ENCODE assay signal across 18 cellular contexts in the genomic region with DNA sequence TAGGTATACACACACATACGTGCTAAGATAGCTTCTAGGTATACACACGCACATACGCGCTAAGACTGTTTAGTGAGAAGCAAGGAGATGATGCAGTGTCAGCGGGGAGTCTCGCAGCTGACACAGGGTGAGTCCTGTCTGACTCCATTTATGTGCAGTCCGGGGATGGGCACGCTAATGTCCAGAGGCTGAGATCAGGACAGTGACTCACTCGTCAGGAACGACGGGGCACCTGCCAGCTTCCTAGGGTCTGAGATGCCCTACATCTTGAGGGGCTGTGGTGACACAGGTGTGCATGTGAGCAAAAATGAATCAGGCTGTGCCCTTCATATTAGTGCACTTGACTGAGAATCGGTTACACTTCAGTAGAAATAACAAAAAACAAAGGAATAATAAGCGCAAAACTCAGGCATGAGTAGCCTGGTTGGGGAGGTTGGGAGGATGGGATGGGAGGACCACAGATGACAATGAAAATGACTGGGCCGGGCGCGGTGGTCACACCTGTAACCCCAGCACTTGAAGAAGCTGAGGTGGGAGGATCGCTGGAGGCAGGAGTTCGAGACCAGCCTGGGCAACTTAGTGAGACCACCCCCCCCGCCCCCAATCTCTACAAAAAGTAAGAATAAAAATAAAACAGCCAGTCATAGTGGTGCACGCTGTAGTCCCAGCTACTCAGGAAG. TPM values are rescaled to one million over a fixed set of nuclear protein-coding genes. Genes with fewer than 3 reads are reported as not detected.
DNase-seq lines count a peak whose midpoint lies in the region; ATAC-seq and TF ChIP-seq lines count a peak whose summit lies in the region.
"Had no signal": no experiment of that assay in that cellular context is flagged by ENCODE, and none has a peak within 500 bp of the region (broad histone marks: within the 10 kb centered on the region; RNA-seq: fewer than 3 reads in every experiment).

No MANE protein-coding gene starts in this region.

- no peak overlapping the region for H3K4me3 ChIP-seq in BE2C (ENCODE audit: low read depth, low read length)
- H3K4me3 ChIP-seq: ascending aorta, mucosa of descending colon, uterus had no signal

- H3K36me3 ChIP-seq in BE2C, result no peaks in the 10 kb centered on the region
- H3K36me3 ChIP-seq: ascending aorta, uterus had no signal

- no peak overlapping the region for H3K4me3 Mint-ChIP-seq in stimulated activated naive B cell treated with anti-CD40 and anti-IgM and Interleukin-4, amounts not matched to agents 10 μg/mL and 1 μg/mL and 100 μg/mL, for 72 hours
- no peak overlapping the region for H3K4me3 Mint-ChIP-seq in activated CD8-positive, alpha-beta T cell treated with anti-CD3 and anti-CD28 coated beads, Interleukin-2, amount 10 ng/mL, durations not matched to agents 7 days and 5 days
- no peak overlapping the region for H3K4me3 Mint-ChIP-seq in mesothelial cell of epicardium
- H3K4me3 Mint-ChIP-seq: activated T-helper 17 cell treated with anti-CD3 and anti-CD28 coated beads, Interleukin-2, amount 50 U/mL, for 72 hours; B cell had no signal

- no peak overlapping the region for H3K27ac Mint-ChIP-seq in stimulated activated naive B cell treated with anti-CD40 and anti-IgM and Interleukin-4, amounts not matched to agents 10 μg/mL and 1 μg/mL and 100 μg/mL, for 72 hours
- no peak overlapping the region for H3K27ac Mint-ChIP-seq in activated CD8-positive, alpha-beta T cell treated with anti-CD3 and anti-CD28 coated beads, Interleukin-2, amount 10 ng/mL, durations not matched to agents 7 days and 5 days
- no peak overlapping the region for H3K27ac Mint-ChIP-seq in mesothelial cell of epicardium
- H3K27ac Mint-ChIP-seq: activated T-helper 17 cell treated with anti-CD3 and anti-CD28 coated beads, Interleukin-2, amount 50 U/mL, for 72 hours; B cell had no signal

- H3K27me3 Mint-ChIP-seq in stimulated activated naive B cell treated with anti-CD40 and anti-IgM and Interleukin-4, amounts not matched to agents 10 μg/mL and 1 μg/mL and 100 μg/mL, for 72 hours, result peaks cover 5 to 9% of the 10 kb centered on the region in 2 donors
- no peaks in the 10 kb centered on the region for H3K27me3 Mint-ChIP-seq in activated CD8-positive, alpha-beta T cell treated with anti-CD3 and anti-CD28 coated beads, Interleukin-2, amount 10 ng/mL, durations not matched to agents 7 days and 5 days (ENCODE audit: low read depth)
- peaks cover 2% of the 10 kb centered on the region for H3K27me3 Mint-ChIP-seq in mesothelial cell of epicardium (ENCODE audit: low read depth)
- H3K27me3 Mint-ChIP-seq: activated T-helper 17 cell treated with anti-CD3 and anti-CD28 coated beads, Interleukin-2, amount 50 U/mL, for 72 hours had no signal

- TF ChIP-seq CTCF in BE2C (IDR thresholded peaks at IDR 0.05; ENCODE audit: low read depth, low read length) (no peak), mesothelial cell of epicardium (IDR thresholded peaks at IDR 0.05; ENCODE audit: unreplicated experiment) (no peak)

- no peaks in the 10 kb centered on the region for H3K9me3 ChIP-seq in BE2C
- H3K9me3 ChIP-seq: ascending aorta, mucosa of descending colon, uterus had no signal

- H3K36me3 Mint-ChIP-seq in stimulated activated naive B cell treated with anti-CD40 and anti-IgM and Interleukin-4, amounts not matched to agents 10 μg/mL and 1 μg/mL and 100 μg/mL, for 72 hours, result no peaks in the 10 kb centered on the region
- no peaks in the 10 kb centered on the region for H3K36me3 Mint-ChIP-seq in activated CD8-positive, alpha-beta T cell treated with anti-CD3 and anti-CD28 coated beads, Interleukin-2, amount 10 ng/mL, durations not matched to agents 7 days and 5 days (ENCODE audit: low read depth)
- H3K36me3 Mint-ChIP-seq in mesothelial cell of epicardium, result no peaks in the 10 kb centered on the region

- peaks cover 12% of the 10 kb centered on the region for H3K4me1 ChIP-seq in BE2C
- H3K4me1 ChIP-seq: ascending aorta, parathyroid adenoma, uterus had no signal

- H3K9me3 Mint-ChIP-seq in stimulated activated naive B cell treated with anti-CD40 and anti-IgM and Interleukin-4, amounts not matched to agents 10 μg/mL and 1 μg/mL and 100 μg/mL, for 72 hours, result no peaks in the 10 kb centered on the region
- no peaks in the 10 kb centered on the region for H3K9me3 Mint-ChIP-seq in activated CD8-positive, alpha-beta T cell treated with anti-CD3 and anti-CD28 coated beads, Interleukin-2, amount 10 ng/mL, durations not matched to agents 7 days and 5 days (ENCODE audit: insufficient read depth)
- no peaks in the 10 kb centered on the region for H3K9me3 Mint-ChIP-seq in mesothelial cell of epicardium
- H3K9me3 Mint-ChIP-seq: activated T-helper 17 cell treated with anti-CD3 and anti-CD28 coated beads, Interleukin-2, amount 50 U/mL, for 72 hours had no signal

- no peaks in the 10 kb centered on the region for H3K27me3 ChIP-seq in BE2C
- H3K27me3 ChIP-seq: ascending aorta, uterus had no signal

- DNase-seq in BE2C (peak; percentile 8), HK-2 (ENCODE audit: unreplicated experiment) (peak; percentile 80), SW 1271 (lab: John Stamatoyannopoulos, UW) (peak; percentile 53 to 70), islet precursor cell (peak; percentile 76), NCI-H524 (lab: John Stamatoyannopoulos, UW) (no peak), mesothelial cell of epicardium (ENCODE audit: low spot score in 2 of 2, unreplicated experiment in 2 of 2) (no peak)
- DNase-seq in stimulated activated naive B cell treated with anti-CD40 and anti-IgM and Interleukin-4, amounts not matched to agents 10 μg/mL and 1 μg/mL and 100 μg/mL, for 72 hours, result no peak
- DNase-seq in activated CD8-positive, alpha-beta T cell treated with anti-CD3 and anti-CD28 coated beads, Interleukin-2, amount 10 ng/mL, durations not matched to agents 7 days and 5 days, result no peak
- DNase-seq: activated CD4-positive, alpha-beta T cell treated with anti-CD3 and anti-CD28 coated beads, Interleukin-2, amount 50 U/mL, for 4 hours; effector memory CD4-positive, alpha-beta T cell; MM.1S; mucosa of descending colon; uterus had no signal

- ATAC-seq in stimulated activated naive B cell treated with anti-CD40 and anti-IgM and Interleukin-4, amounts not matched to agents 10 μg/mL and 1 μg/mL and 100 μg/mL, for 72 hours (replicated peaks), result no peak
- ATAC-seq in activated CD8-positive, alpha-beta T cell treated with anti-CD3 and anti-CD28 coated beads, Interleukin-2, amount 10 ng/mL, durations not matched to agents 7 days and 5 days, result no peak
- ATAC-seq: activated T-helper 17 cell treated with anti-CD3 and anti-CD28 coated beads, Interleukin-2, amount 50 U/mL, for 72 hours; mucosa of descending colon had no signal

- CTCF ChIA-PET in activated CD8-positive, alpha-beta T cell treated with anti-CD3 and anti-CD28 coated beads, Interleukin-2, amount 10 ng/mL, durations not matched to agents 7 days and 5 days (lab: Charles Lee), result no interaction called here

- no peaks in the 10 kb centered on the region for H3K4me1 Mint-ChIP-seq in stimulated activated naive B cell treated with anti-CD40 and anti-IgM and Interleukin-4, amounts not matched to agents 10 μg/mL and 1 μg/mL and 100 μg/mL, for 72 hours
- no peaks in the 10 kb centered on the region for H3K4me1 Mint-ChIP-seq in activated CD8-positive, alpha-beta T cell treated with anti-CD3 and anti-CD28 coated beads, Interleukin-2, amount 10 ng/mL, durations not matched to agents 7 days and 5 days (ENCODE audit: low read depth)
- peaks cover 21% of the 10 kb centered on the region for H3K4me1 Mint-ChIP-seq in mesothelial cell of epicardium
- H3K4me1 Mint-ChIP-seq: activated T-helper 17 cell treated with anti-CD3 and anti-CD28 coated beads, Interleukin-2, amount 50 U/mL, for 72 hours; B cell had no signal

- POLR2A ChIA-PET in activated CD8-positive, alpha-beta T cell treated with anti-CD3 and anti-CD28 coated beads, Interleukin-2, amount 10 ng/mL, durations not matched to agents 7 days and 5 days (lab: Charles Lee), result no interaction called here

RNA-seq across cellular contexts. Expression of gene ULK1, which starts 29.1 kb away (rescaled TPM):
- 43.2 TPM for polyA plus RNA-seq in BE2C (2012; ENCODE audit: insufficient read depth, insufficient read length, low read depth)
- 10 to 100 TPM; 17.1 to 20.6 TPM for total RNA-seq in activated CD8-positive, alpha-beta T cell treated with anti-CD3 and anti-CD28 coated beads, Interleukin-2, amount 10 ng/mL, durations not matched to agents 7 days and 5 days
- total RNA-seq in mesothelial cell of epicardium, result 88.8 to 104 TPM (median 93.0 TPM) in 3 replicates

RNA-seq across cellular contexts. Expression of gene MMP17, which starts 37.1 kb away (rescaled TPM):
- 3.2 TPM for polyA plus RNA-seq in BE2C (2012; ENCODE audit: insufficient read depth, insufficient read length, low read depth)
- not detected for total RNA-seq in activated CD8-positive, alpha-beta T cell treated with anti-CD3 and anti-CD28 coated beads, Interleukin-2, amount 10 ng/mL, durations not matched to agents 7 days and 5 days
- total RNA-seq in mesothelial cell of epicardium, result 1.8 to 2.0 TPM (median 1.9 TPM) in 3 replicates
- total RNA-seq: T-helper 2 cell treated with Interferon-gamma antibody and Interleukin-4, amounts not matched to agents 100 ng/mL and 5 ng/mL, for 36 hours had no signal

Comparison
In these comparisons a context has a peak if more than half of its experiments do, and no peak if none do; other contexts are left out.
1. DNase-seq: peak in BE2C (single experiment), HK-2 (single experiment), SW 1271 (2 of 2) and islet precursor cell (single experiment); none in stimulated activated naive B cell treated with anti-CD40 and anti-IgM and Interleukin-4, amounts not matched to agents 10 μg/mL and 1 μg/mL and 100 μg/mL, for 72 hours (single experiment), NCI-H524 (0 of 2), activated CD8-positive, alpha-beta T cell treated with anti-CD3 and anti-CD28 coated beads, Interleukin-2, amount 10 ng/mL, durations not matched to agents 7 days and 5 days (single experiment) and mesothelial cell of epicardium (0 of 2).